1 cellular context compared by ENCODE assay signal in the genomic region with DNA sequence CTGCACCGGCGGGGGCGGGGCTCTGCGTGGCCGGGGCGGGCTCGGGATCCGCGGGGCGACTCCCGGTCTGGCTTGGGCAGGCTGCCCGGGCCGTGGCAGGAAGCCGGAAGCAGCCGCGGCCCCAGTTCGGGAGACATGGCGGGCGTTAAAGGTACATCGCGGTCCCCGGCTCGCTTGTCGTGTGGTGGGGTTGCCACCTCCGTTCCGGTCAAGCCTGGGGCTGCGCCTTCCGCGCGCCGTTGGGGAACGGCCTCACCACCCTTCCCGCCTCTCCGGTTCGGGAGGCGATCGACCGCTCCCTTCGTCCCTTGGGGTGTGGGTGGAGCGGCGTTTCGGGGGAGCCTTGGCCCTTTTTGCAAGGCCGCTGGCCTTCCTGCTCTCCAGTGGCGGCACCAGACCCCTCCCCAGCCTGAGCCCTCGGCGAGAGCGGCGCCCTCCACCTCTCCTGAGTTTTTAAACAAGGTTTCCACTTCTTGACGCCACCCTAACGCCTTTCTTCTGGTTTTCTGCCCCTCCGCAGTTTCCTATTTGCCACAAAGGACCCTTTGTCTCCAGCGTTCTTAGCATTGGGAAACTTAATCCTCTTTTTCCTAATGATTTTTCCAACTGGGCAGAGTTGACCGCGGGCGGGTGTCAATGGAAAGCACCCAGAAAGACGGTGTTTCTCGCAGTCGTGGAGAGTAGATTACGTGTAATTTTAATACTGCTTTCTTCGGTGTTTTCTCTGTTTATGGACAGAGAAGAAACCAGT.
A peak's percentile ranks its signal among the peaks of the same experiment; 100 is the strongest.
TF ChIP-seq lines count a peak whose summit lies in the region.

A gene with protein sequence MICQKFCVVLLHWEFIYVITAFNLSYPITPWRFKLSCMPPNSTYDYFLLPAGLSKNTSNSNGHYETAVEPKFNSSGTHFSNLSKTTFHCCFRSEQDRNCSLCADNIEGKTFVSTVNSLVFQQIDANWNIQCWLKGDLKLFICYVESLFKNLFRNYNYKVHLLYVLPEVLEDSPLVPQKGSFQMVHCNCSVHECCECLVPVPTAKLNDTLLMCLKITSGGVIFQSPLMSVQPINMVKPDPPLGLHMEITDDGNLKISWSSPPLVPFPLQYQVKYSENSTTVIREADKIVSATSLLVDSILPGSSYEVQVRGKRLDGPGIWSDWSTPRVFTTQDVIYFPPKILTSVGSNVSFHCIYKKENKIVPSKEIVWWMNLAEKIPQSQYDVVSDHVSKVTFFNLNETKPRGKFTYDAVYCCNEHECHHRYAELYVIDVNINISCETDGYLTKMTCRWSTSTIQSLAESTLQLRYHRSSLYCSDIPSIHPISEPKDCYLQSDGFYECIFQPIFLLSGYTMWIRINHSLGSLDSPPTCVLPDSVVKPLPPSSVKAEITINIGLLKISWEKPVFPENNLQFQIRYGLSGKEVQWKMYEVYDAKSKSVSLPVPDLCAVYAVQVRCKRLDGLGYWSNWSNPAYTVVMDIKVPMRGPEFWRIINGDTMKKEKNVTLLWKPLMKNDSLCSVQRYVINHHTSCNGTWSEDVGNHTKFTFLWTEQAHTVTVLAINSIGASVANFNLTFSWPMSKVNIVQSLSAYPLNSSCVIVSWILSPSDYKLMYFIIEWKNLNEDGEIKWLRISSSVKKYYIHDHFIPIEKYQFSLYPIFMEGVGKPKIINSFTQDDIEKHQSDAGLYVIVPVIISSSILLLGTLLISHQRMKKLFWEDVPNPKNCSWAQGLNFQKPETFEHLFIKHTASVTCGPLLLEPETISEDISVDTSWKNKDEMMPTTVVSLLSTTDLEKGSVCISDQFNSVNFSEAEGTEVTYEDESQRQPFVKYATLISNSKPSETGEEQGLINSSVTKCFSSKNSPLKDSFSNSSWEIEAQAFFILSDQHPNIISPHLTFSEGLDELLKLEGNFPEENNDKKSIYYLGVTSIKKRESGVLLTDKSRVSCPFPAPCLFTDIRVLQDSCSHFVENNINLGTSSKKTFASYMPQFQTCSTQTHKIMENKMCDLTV (plus strand): TSS at position 79 of the 751 bp plus-strand sequence. CDS start 144,898 bp downstream, outside the sequence.
A gene with protein sequence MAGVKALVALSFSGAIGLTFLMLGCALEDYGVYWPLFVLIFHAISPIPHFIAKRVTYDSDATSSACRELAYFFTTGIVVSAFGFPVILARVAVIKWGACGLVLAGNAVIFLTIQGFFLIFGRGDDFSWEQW (plus strand): TSS at position 79 of the 751 bp plus-strand sequence. CDS start 57 bp downstream, at position 136.

TF ChIP-seq in HEK293, 187 proteins besides CTCF, POLR2A, EP300 and RAD21 (continued from another document and continues in another):
- TF ChIP-seq, protein P1, sequence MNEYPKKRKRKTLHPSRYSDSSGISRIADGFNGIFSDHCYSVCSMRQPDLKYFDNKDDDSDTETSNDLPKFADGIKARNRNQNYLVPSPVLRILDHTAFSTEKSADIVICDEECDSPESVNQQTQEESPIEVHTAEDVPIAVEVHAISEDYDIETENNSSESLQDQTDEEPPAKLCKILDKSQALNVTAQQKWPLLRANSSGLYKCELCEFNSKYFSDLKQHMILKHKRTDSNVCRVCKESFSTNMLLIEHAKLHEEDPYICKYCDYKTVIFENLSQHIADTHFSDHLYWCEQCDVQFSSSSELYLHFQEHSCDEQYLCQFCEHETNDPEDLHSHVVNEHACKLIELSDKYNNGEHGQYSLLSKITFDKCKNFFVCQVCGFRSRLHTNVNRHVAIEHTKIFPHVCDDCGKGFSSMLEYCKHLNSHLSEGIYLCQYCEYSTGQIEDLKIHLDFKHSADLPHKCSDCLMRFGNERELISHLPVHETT (tag by site-specific recombination; IDR thresholded peaks at IDR 0.05), result no peak
- TF ChIP-seq GLI2 (tag by site-specific recombination; IDR thresholded peaks at IDR 0.05; ENCODE audit: borderline replicate concordance, low read depth), result no peak
- TF ChIP-seq, protein P2, sequence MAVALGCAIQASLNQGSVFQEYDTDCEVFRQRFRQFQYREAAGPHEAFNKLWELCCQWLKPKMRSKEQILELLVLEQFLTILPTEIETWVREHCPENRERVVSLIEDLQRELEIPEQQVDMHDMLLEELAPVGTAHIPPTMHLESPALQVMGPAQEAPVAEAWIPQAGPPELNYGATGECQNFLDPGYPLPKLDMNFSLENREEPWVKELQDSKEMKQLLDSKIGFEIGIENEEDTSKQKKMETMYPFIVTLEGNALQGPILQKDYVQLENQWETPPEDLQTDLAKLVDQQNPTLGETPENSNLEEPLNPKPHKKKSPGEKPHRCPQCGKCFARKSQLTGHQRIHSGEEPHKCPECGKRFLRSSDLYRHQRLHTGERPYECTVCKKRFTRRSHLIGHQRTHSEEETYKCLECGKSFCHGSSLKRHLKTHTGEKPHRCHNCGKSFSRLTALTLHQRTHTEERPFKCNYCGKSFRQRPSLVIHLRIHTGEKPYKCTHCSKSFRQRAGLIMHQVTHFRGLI (tag by site-specific recombination; IDR thresholded peaks at IDR 0.05), result no peak
- TF ChIP-seq, protein P3, sequence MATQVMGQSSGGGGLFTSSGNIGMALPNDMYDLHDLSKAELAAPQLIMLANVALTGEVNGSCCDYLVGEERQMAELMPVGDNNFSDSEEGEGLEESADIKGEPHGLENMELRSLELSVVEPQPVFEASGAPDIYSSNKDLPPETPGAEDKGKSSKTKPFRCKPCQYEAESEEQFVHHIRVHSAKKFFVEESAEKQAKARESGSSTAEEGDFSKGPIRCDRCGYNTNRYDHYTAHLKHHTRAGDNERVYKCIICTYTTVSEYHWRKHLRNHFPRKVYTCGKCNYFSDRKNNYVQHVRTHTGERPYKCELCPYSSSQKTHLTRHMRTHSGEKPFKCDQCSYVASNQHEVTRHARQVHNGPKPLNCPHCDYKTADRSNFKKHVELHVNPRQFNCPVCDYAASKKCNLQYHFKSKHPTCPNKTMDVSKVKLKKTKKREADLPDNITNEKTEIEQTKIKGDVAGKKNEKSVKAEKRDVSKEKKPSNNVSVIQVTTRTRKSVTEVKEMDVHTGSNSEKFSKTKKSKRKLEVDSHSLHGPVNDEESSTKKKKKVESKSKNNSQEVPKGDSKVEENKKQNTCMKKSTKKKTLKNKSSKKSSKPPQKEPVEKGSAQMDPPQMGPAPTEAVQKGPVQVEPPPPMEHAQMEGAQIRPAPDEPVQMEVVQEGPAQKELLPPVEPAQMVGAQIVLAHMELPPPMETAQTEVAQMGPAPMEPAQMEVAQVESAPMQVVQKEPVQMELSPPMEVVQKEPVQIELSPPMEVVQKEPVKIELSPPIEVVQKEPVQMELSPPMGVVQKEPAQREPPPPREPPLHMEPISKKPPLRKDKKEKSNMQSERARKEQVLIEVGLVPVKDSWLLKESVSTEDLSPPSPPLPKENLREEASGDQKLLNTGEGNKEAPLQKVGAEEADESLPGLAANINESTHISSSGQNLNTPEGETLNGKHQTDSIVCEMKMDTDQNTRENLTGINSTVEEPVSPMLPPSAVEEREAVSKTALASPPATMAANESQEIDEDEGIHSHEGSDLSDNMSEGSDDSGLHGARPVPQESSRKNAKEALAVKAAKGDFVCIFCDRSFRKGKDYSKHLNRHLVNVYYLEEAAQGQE (tag by site-specific recombination; IDR thresholded peaks at IDR 0.05), result peak; percentile 64
- peak; percentile 73; the same call in 1 of the 2 replicates for TF ChIP-seq ZNF391 (tag by site-specific recombination; IDR thresholded peaks at IDR 0.05; ENCODE audit: borderline replicate concordance, low read depth)
- TF ChIP-seq, protein P4, sequence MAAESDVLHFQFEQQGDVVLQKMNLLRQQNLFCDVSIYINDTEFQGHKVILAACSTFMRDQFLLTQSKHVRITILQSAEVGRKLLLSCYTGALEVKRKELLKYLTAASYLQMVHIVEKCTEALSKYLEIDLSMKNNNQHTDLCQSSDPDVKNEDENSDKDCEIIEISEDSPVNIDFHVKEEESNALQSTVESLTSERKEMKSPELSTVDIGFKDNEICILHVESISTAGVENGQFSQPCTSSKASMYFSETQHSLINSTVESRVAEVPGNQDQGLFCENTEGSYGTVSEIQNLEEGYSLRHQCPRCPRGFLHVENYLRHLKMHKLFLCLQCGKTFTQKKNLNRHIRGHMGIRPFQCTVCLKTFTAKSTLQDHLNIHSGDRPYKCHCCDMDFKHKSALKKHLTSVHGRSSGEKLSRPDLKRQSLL (tag by site-specific recombination; IDR thresholded peaks at IDR 0.05), result 0 out of 2 replicates have a peak, but pooled peaks have one; percentile 13
- TF ChIP-seq, protein P5, sequence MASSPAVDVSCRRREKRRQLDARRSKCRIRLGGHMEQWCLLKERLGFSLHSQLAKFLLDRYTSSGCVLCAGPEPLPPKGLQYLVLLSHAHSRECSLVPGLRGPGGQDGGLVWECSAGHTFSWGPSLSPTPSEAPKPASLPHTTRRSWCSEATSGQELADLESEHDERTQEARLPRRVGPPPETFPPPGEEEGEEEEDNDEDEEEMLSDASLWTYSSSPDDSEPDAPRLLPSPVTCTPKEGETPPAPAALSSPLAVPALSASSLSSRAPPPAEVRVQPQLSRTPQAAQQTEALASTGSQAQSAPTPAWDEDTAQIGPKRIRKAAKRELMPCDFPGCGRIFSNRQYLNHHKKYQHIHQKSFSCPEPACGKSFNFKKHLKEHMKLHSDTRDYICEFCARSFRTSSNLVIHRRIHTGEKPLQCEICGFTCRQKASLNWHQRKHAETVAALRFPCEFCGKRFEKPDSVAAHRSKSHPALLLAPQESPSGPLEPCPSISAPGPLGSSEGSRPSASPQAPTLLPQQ (tag by site-specific recombination; IDR thresholded peaks at IDR 0.05), result peak; percentile 80
- peak; percentile 48; the same call in 1 of the 2 replicates for TF ChIP-seq ZFP69B (tag by site-specific recombination; IDR thresholded peaks at IDR 0.05)
- TF ChIP-seq, protein P6, sequence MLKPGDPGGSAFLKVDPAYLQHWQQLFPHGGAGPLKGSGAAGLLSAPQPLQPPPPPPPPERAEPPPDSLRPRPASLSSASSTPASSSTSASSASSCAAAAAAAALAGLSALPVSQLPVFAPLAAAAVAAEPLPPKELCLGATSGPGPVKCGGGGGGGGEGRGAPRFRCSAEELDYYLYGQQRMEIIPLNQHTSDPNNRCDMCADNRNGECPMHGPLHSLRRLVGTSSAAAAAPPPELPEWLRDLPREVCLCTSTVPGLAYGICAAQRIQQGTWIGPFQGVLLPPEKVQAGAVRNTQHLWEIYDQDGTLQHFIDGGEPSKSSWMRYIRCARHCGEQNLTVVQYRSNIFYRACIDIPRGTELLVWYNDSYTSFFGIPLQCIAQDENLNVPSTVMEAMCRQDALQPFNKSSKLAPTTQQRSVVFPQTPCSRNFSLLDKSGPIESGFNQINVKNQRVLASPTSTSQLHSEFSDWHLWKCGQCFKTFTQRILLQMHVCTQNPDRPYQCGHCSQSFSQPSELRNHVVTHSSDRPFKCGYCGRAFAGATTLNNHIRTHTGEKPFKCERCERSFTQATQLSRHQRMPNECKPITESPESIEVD (tag by site-specific recombination; IDR thresholded peaks at IDR 0.05), result no peak
- peak; percentile 70 for TF ChIP-seq ZNF2 (tag by site-specific recombination; IDR thresholded peaks at IDR 0.05)
- TF ChIP-seq ZNF16 (tag by site-specific recombination; IDR thresholded peaks at IDR 0.05; ENCODE audit: low read depth), result 0 out of 2 replicates have a peak, but pooled peaks have one; percentile 38
- TF ChIP-seq ZNF202 (tag by site-specific recombination; IDR thresholded peaks at IDR 0.05; ENCODE audit: borderline replicate concordance), result no peak
- peak; percentile 85; the same call in 1 of the 2 replicates for TF ChIP-seq ZFP37 (tag by site-specific recombination; IDR thresholded peaks at IDR 0.05)
- no peak for TF ChIP-seq ZNF560 (tag by site-specific recombination; IDR thresholded peaks at IDR 0.05; ENCODE audit: borderline replicate concordance)
- TF ChIP-seq, protein P7, sequence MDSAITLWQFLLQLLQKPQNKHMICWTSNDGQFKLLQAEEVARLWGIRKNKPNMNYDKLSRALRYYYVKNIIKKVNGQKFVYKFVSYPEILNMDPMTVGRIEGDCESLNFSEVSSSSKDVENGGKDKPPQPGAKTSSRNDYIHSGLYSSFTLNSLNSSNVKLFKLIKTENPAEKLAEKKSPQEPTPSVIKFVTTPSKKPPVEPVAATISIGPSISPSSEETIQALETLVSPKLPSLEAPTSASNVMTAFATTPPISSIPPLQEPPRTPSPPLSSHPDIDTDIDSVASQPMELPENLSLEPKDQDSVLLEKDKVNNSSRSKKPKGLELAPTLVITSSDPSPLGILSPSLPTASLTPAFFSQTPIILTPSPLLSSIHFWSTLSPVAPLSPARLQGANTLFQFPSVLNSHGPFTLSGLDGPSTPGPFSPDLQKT (IDR thresholded peaks at IDR 0.05; ENCODE audit: borderline replicate concordance, low read depth, low read length), result no peak
- TF ChIP-seq, protein P8, sequence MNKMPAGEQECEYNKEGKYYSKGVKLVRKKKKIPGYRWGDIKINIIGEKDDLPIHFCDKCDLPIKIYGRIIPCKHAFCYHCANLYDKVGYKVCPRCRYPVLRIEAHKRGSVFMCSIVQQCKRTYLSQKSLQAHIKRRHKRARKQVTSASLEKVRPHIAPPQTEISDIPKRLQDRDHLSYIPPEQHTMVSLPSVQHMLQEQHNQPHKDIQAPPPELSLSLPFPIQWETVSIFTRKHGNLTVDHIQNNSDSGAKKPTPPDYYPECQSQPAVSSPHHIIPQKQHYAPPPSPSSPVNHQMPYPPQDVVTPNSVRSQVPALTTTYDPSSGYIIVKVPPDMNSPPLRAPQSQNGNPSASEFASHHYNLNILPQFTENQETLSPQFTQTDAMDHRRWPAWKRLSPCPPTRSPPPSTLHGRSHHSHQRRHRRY (tag by site-specific recombination; IDR thresholded peaks at IDR 0.05), result no peak
- TF ChIP-seq ZFP41 (tag by site-specific recombination; IDR thresholded peaks at IDR 0.05; ENCODE audit: borderline replicate concordance), result no peak
- no peak for TF ChIP-seq ZNF426 (tag by site-specific recombination; IDR thresholded peaks at IDR 0.05)
- TF ChIP-seq, protein P9, sequence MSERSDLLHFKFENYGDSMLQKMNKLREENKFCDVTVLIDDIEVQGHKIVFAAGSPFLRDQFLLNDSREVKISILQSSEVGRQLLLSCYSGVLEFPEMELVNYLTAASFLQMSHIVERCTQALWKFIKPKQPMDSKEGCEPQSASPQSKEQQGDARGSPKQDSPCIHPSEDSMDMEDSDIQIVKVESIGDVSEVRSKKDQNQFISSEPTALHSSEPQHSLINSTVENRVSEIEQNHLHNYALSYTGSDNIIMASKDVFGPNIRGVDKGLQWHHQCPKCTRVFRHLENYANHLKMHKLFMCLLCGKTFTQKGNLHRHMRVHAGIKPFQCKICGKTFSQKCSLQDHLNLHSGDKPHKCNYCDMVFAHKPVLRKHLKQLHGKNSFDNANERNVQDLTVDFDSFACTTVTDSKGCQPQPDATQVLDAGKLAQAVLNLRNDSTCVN (tag by site-specific recombination; optimal IDR thresholded peaks at IDR 0.05), result peak; percentile 85
- TF ChIP-seq KLF16 (tag by site-specific recombination; IDR thresholded peaks at IDR 0.05), result peak; percentile 91
- peak; percentile 17; the same call in 1 of the 2 replicates for TF ChIP-seq ZNF366 (tag by site-specific recombination; conservative IDR thresholded peaks at IDR 0.05)
- TF ChIP-seq, protein P10, sequence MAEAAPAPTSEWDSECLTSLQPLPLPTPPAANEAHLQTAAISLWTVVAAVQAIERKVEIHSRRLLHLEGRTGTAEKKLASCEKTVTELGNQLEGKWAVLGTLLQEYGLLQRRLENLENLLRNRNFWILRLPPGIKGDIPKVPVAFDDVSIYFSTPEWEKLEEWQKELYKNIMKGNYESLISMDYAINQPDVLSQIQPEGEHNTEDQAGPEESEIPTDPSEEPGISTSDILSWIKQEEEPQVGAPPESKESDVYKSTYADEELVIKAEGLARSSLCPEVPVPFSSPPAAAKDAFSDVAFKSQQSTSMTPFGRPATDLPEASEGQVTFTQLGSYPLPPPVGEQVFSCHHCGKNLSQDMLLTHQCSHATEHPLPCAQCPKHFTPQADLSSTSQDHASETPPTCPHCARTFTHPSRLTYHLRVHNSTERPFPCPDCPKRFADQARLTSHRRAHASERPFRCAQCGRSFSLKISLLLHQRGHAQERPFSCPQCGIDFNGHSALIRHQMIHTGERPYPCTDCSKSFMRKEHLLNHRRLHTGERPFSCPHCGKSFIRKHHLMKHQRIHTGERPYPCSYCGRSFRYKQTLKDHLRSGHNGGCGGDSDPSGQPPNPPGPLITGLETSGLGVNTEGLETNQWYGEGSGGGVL (tag by site-specific recombination; IDR thresholded peaks at IDR 0.05), result peak; percentile 47; the same call in 1 of the 2 replicates
